In the genomic region with DNA sequence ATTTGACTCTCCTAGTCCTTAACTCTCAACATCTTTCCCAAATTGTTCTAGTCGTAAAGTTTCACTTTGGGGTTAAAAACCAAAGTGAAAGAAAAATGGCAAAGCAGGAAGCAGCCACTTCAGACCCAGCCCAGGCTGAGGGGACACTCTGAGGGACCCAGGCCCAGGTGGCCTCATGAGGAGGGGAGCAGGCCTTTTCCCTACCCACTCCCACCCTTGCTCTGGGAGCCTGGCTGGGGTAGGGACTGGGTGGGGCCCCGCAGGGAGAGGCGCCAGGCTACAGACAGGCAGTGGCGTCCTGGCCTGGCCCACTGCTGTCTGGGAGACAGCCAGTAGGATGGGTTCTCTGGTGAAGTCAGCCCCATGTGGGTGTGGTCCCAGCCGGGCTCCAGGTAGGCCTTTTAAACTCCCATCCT, we compare ENCODE assay signal across 8 cellular contexts.
A peak's percentile ranks its signal among the peaks of the same experiment; 100 is the strongest.
DNase-seq lines count a peak whose midpoint lies in the region; ATAC-seq, FAIRE-seq and TF ChIP-seq lines count a peak whose summit lies in the region.

No MANE protein-coding gene starts in this region.

- peaks cover 1% of the 10 kb centered on the region for H3K36me3 Mint-ChIP-seq in activated CD4-positive, alpha-beta T cell treated with anti-CD3 and anti-CD28 coated beads, Interleukin-2, amount 10 ng/mL, durations not matched to agents 7 days and 5 days (ENCODE audit: low read depth)

- intact Hi-C loops in heart left ventricle (cut with DNase I), result no loop called here

- no peak for FAIRE-seq in small intestine (lab: Jason Lieb, UNC)

- CTCF ChIA-PET in activated CD4-positive, alpha-beta T cell treated with anti-CD3 and anti-CD28 coated beads, Interleukin-2, amount 10 ng/mL, durations not matched to agents 7 days and 5 days (lab: Charles Lee), result interaction anchor here (1.1 to 2.2 kb wide), 4 partner anchors 8 to 27 kb away, joined by 4 to 12 read pairs (median 6); no protein-coding TSS in a partner anchor

- POLR2A ChIA-PET in activated CD4-positive, alpha-beta T cell treated with anti-CD3 and anti-CD28 coated beads, Interleukin-2, amount 10 ng/mL, durations not matched to agents 7 days and 5 days (lab: Charles Lee), result interaction anchor here (0.6 to 0.9 kb wide), 2 partner anchors 13 to 19 kb away, joined by 3 read pairs; no protein-coding TSS in a partner anchor

- H3K36me3 ChIP-seq in heart left ventricle (peaks cover 0 to 13% (median 2%) of the 10 kb centered on the region in 9 donors), small intestine (ENCODE audit: control insufficient read depth in 2 of 2, insufficient read depth in 2 of 2, low read length in 2 of 2) (no peaks in the 10 kb centered on the region)

- H3K4me1 ChIP-seq in heart left ventricle (peaks cover 6 to 84% (median 74%) of the 10 kb centered on the region in 12 donors), small intestine (ENCODE audit: control insufficient read depth in 2 of 2, insufficient read depth in 1 of 2, low read depth in 1 of 2, low read length in 1 of 2) (peaks cover 7 to 30% of the 10 kb centered on the region in 2 donors)

- WGBS in heart left ventricle, 4 donors, result 3 to 12% (median 9%) methylated on average over 4 to 5 of the region's 5 CpGs
- 1 to 19% (median 14%) methylated on average over 5 of the region's 5 CpGs for WGBS in small intestine, 3 donors

- H3K4me3 Mint-ChIP-seq in activated CD4-positive, alpha-beta T cell treated with anti-CD3 and anti-CD28 coated beads, Interleukin-2, amount 10 ng/mL, durations not matched to agents 7 days and 5 days, result peak overlapping the region; percentile 67

- no peak for TF ChIP-seq CTCF in heart left ventricle (IDR thresholded peaks at IDR 0.05)

- H3K27me3 Mint-ChIP-seq in activated CD4-positive, alpha-beta T cell treated with anti-CD3 and anti-CD28 coated beads, Interleukin-2, amount 10 ng/mL, durations not matched to agents 7 days and 5 days, result no peaks in the 10 kb centered on the region

- TF ChIP-seq POLR2A in heart left ventricle (IDR thresholded peaks at IDR 0.05), result no peak

- no peaks in the 10 kb centered on the region for H3K9me3 ChIP-seq in heart left ventricle
- H3K9me3 ChIP-seq in small intestine (ENCODE audit: control insufficient read depth, low read depth), result no peaks in the 10 kb centered on the region

- peak; percentile 17 for DNase-seq in activated naive CD4-positive, alpha-beta T cell treated with Interleukin-2 at 50 U/mL for 16 hours
- no peak for DNase-seq in activated naive CD4-positive, alpha-beta T cell (lab: John Stamatoyannopoulos, UW)
- DNase-seq in activated CD4-positive, alpha-beta T cell treated with anti-CD3 and anti-CD28 coated beads, Interleukin-2, amount 10 ng/mL, durations not matched to agents 7 days and 5 days, result peak; percentile 54
- DNase-seq in heart left ventricle, result peak in 4 of 5 donors; percentile 44 to 63 (median 56)
- peak; percentile 77 for DNase-seq in small intestine

- H3K4me1 Mint-ChIP-seq in activated CD4-positive, alpha-beta T cell treated with anti-CD3 and anti-CD28 coated beads, Interleukin-2, amount 10 ng/mL, durations not matched to agents 7 days and 5 days, result peaks cover 57% of the 10 kb centered on the region

- no peaks in the 10 kb centered on the region for H3K27me3 ChIP-seq in heart left ventricle
- no peaks in the 10 kb centered on the region for H3K27me3 ChIP-seq in small intestine (ENCODE audit: control insufficient read depth in 2 of 2, insufficient read depth in 2 of 2, low read length in 2 of 2)

- H3K27ac ChIP-seq in heart left ventricle, result peak overlapping the region; percentile 11 to 86 (median 54)
- peak overlapping the region; percentile 62 to 92 for H3K27ac ChIP-seq in small intestine (ENCODE audit: low read depth in 1 of 2, low read length in 1 of 2)

- H3K9me3 Mint-ChIP-seq in activated CD4-positive, alpha-beta T cell treated with anti-CD3 and anti-CD28 coated beads, Interleukin-2, amount 10 ng/mL, durations not matched to agents 7 days and 5 days, result no peaks in the 10 kb centered on the region

- ATAC-seq in heart left ventricle (peak; percentile 35 to 79 (median 73)), GM18873 (IDR thresholded peaks at IDR 0.05; ENCODE audit: low FRiP score, unreplicated experiment) (no peak), HG03039 (IDR thresholded peaks at IDR 0.05; ENCODE audit: unreplicated experiment) (no peak), HG03457 (IDR thresholded peaks at IDR 0.05; ENCODE audit: unreplicated experiment) (no peak)

- peak overlapping the region; percentile 87 for H3K27ac Mint-ChIP-seq in activated CD4-positive, alpha-beta T cell treated with anti-CD3 and anti-CD28 coated beads, Interleukin-2, amount 10 ng/mL, durations not matched to agents 7 days and 5 days

- peak overlapping the region in 6 of 12 donors; percentile 4 to 43 (median 23) for H3K4me3 ChIP-seq in heart left ventricle
- no peak overlapping the region for H3K4me3 ChIP-seq in small intestine (ENCODE audit: low read depth in 1 of 2, low read length in 2 of 2)

Comparison
In these comparisons a context has a peak if more than half of its experiments do, and no peak if none do; other contexts are left out.
1. DNase-seq: peak in activated naive CD4-positive, alpha-beta T cell treated with Interleukin-2 at 50 U/mL for 16 hours (single experiment), activated CD4-positive, alpha-beta T cell treated with anti-CD3 and anti-CD28 coated beads, Interleukin-2, amount 10 ng/mL, durations not matched to agents 7 days and 5 days (single experiment), heart left ventricle (4 of 5) and small intestine (single experiment); none in activated naive CD4-positive, alpha-beta T cell (0 of 4).
2. ATAC-seq: peak in heart left ventricle (4 of 4); none in GM18873 (single experiment), HG03039 (single experiment) and HG03457 (single experiment).